15 cellular contexts compared by ENCODE assay signal in genomic region chr10:45440511-45441062, GRCh38.
DNase-seq lines count a peak whose midpoint lies in the region; ATAC-seq and TF ChIP-seq lines count a peak whose summit lies in the region.
"Had no signal": no experiment of that assay in that cellular context is flagged by ENCODE, and none has a peak within 500 bp of the region (broad histone marks: within the 10 kb centered on the region; RNA-seq: fewer than 3 reads in every experiment).

No MANE protein-coding gene starts in this region.

- POLR2A ChIA-PET in activated naive CD8-positive, alpha-beta T cell treated with anti-CD3 and anti-CD28 coated beads, Interleukin-2, amount 10 ng/mL, durations not matched to agents 7 days and 5 days (lab: Charles Lee): interaction anchor here (0.6 to 0.7 kb wide), 2 partner anchors 22 to 508 kb away, joined by 3 read pairs; no protein-coding TSS in a partner anchor

- no peak overlapping the region for H3K9ac ChIP-seq in colonic mucosa (ENCODE audit: low read depth in 2 of 2, low read length in 2 of 2)
- no peak overlapping the region for H3K9ac ChIP-seq in neuronal stem cell (ENCODE audit: low read depth, low read length, poor library complexity)

- no peak overlapping the region for H3K4ac ChIP-seq in neuronal stem cell (ENCODE audit: low read length)

- peaks cover 13% of the 10 kb centered on the region for H3K36me3 Mint-ChIP-seq in activated naive CD8-positive, alpha-beta T cell treated with anti-CD3 and anti-CD28 coated beads, Interleukin-2, amount 10 ng/mL, durations not matched to agents 7 days and 5 days
- H3K36me3 Mint-ChIP-seq in activated naive CD8-positive, alpha-beta T cell treated with anti-CD3 and anti-CD28 coated beads for 36 hours: no peaks in the 10 kb centered on the region

- H3K36me3 ChIP-seq in colonic mucosa (no peaks in the 10 kb centered on the region), neuronal stem cell (replicated peaks in 1 of 2; ENCODE audit: control insufficient read depth in 2 of 2, insufficient read depth in 2 of 2, low read length in 2 of 2) (no peaks in the 10 kb centered on the region)
- no peaks in the 10 kb centered on the region for H3K36me3 ChIP-seq in effector memory CD4-positive, alpha-beta T cell (ENCODE audit: control insufficient read depth, insufficient read depth, low read length)
- H3K36me3 ChIP-seq: SJSA1 had no signal

- H3K9me3 Mint-ChIP-seq in activated naive CD8-positive, alpha-beta T cell treated with anti-CD3 and anti-CD28 coated beads, Interleukin-2, amount 10 ng/mL, durations not matched to agents 7 days and 5 days: peaks cover 2% of the 10 kb centered on the region
- no peaks in the 10 kb centered on the region for H3K9me3 Mint-ChIP-seq in activated naive CD8-positive, alpha-beta T cell treated with anti-CD3 and anti-CD28 coated beads for 36 hours

- H2BK5ac ChIP-seq in neuronal stem cell (ENCODE audit: low read length): no peak overlapping the region

- no peak overlapping the region for H2AK5ac ChIP-seq in neuronal stem cell (ENCODE audit: low read depth, low read length)

- H3K4me3 Mint-ChIP-seq in activated naive CD8-positive, alpha-beta T cell treated with anti-CD3 and anti-CD28 coated beads, Interleukin-2, amount 10 ng/mL, durations not matched to agents 7 days and 5 days: no peak overlapping the region
- no peak overlapping the region for H3K4me3 Mint-ChIP-seq in activated naive CD8-positive, alpha-beta T cell treated with anti-CD3 and anti-CD28 coated beads for 36 hours

- intact Hi-C loops in colonic mucosa (cut with DNase I): no loop called here

- no CpG with 5 or more reads among the region's 13 CpGs for WGBS in neuronal stem cell (ENCODE audit: extremely low coverage in 2 of 2, insufficient read length in 2 of 2, insufficient replicate concordance in 1 of 2), 2 donors

- H3K4me2 ChIP-seq in neuronal stem cell (ENCODE audit: insufficient read depth, low read length, poor library complexity, severe bottlenecking): no peak overlapping the region

- H3K18ac ChIP-seq in neuronal stem cell (ENCODE audit: low read length): no peak overlapping the region

- peak overlapping the region; percentile 72 for H2AFZ ChIP-seq in neuronal stem cell (ENCODE audit: low read length)

- no peak overlapping the region for H3K27ac ChIP-seq in colonic mucosa
- H3K27ac ChIP-seq in neuronal stem cell (replicated peaks; ENCODE audit: low read length): no peak overlapping the region
- H3K27ac ChIP-seq in effector memory CD4-positive, alpha-beta T cell (ENCODE audit: insufficient read depth, low read length, poor library complexity, severe bottlenecking): no peak overlapping the region
- H3K27ac ChIP-seq: C4-2B, SJSA1 had no signal

- H3K79me1 ChIP-seq in neuronal stem cell (ENCODE audit: low read depth, low read length): no peaks in the 10 kb centered on the region

- H2BK15ac ChIP-seq in neuronal stem cell (ENCODE audit: low read length): no peak overlapping the region

- H2BK120ac ChIP-seq in neuronal stem cell (ENCODE audit: low read depth, low read length): no peak overlapping the region

- no peak overlapping the region for H4K91ac ChIP-seq in neuronal stem cell (ENCODE audit: low read depth, low read length, poor library complexity)

- no peak overlapping the region for H3K4me3 ChIP-seq in colonic mucosa
- no peak overlapping the region for H3K4me3 ChIP-seq in neuronal stem cell (ENCODE audit: low read length in 2 of 2)
- no peak overlapping the region for H3K4me3 ChIP-seq in effector memory CD4-positive, alpha-beta T cell (ENCODE audit: insufficient read depth, low read depth, low read length, poor library complexity, severe bottlenecking)
- H3K4me3 ChIP-seq: SJSA1 had no signal

- no peaks in the 10 kb centered on the region for H3K27me3 Mint-ChIP-seq in activated naive CD8-positive, alpha-beta T cell treated with anti-CD3 and anti-CD28 coated beads, Interleukin-2, amount 10 ng/mL, durations not matched to agents 7 days and 5 days
- H3K27me3 Mint-ChIP-seq in activated naive CD8-positive, alpha-beta T cell treated with anti-CD3 and anti-CD28 coated beads for 36 hours: no peaks in the 10 kb centered on the region

- peak overlapping the region; percentile 9 for H4K8ac ChIP-seq in neuronal stem cell (ENCODE audit: low read depth, low read length)

- no peak overlapping the region for H3K14ac ChIP-seq in neuronal stem cell (ENCODE audit: low read length)

- peak overlapping the region; percentile 42 for H3K27ac Mint-ChIP-seq in activated naive CD8-positive, alpha-beta T cell treated with anti-CD3 and anti-CD28 coated beads, Interleukin-2, amount 10 ng/mL, durations not matched to agents 7 days and 5 days
- H3K27ac Mint-ChIP-seq in activated naive CD8-positive, alpha-beta T cell treated with anti-CD3 and anti-CD28 coated beads for 36 hours: no peak overlapping the region

- DNase-seq in activated naive CD8-positive, alpha-beta T cell treated with anti-CD3 and anti-CD28 coated beads, Interleukin-2, amount 10 ng/mL, durations not matched to agents 7 days and 5 days: no peak
- DNase-seq in activated naive CD8-positive, alpha-beta T cell treated with anti-CD3 and anti-CD28 coated beads for 36 hours: no peak
- DNase-seq in colonic mucosa (peak; percentile 11), neuronal stem cell (ENCODE audit: low spot score) (no peak), C1 segment of cervical spinal cord (lab: John Stamatoyannopoulos, UW) (no peak), NK-92 (lab: John Stamatoyannopoulos, UW; ENCODE audit: unreplicated experiment) (no peak)
- no peak for DNase-seq in effector memory CD4-positive, alpha-beta T cell
- DNase-seq: DND-41, KBM-7, NCI-H187, NCI-H2107, NCI-H524, PC-3 had no signal

- H3K9me3 ChIP-seq in colonic mucosa (no peaks in the 10 kb centered on the region), neuronal stem cell (replicated peaks in 1 of 2; ENCODE audit: control insufficient read depth in 2 of 2, insufficient read depth in 1 of 2, low read depth in 1 of 2, low read length in 2 of 2) (peaks cover 0 to 3% of the 10 kb centered on the region in 2 donors)
- no peaks in the 10 kb centered on the region for H3K9me3 ChIP-seq in effector memory CD4-positive, alpha-beta T cell (ENCODE audit: control insufficient read depth, low read length)
- H3K9me3 ChIP-seq: SJSA1 had no signal

- no peak for ATAC-seq in activated naive CD8-positive, alpha-beta T cell treated with anti-CD3 and anti-CD28 coated beads, Interleukin-2, amount 10 ng/mL, durations not matched to agents 7 days and 5 days (ENCODE audit: low read depth)
- ATAC-seq: PC-3 had no signal

- H2BK12ac ChIP-seq in neuronal stem cell (ENCODE audit: low read length): no peak overlapping the region

- no peak overlapping the region for H3K23ac ChIP-seq in neuronal stem cell (ENCODE audit: low read depth, low read length, poor library complexity)

- TF ChIP-seq CTCF in colonic mucosa (IDR thresholded peaks at IDR 0.05): no peak

- no peaks in the 10 kb centered on the region for H3K4me1 ChIP-seq in colonic mucosa
- no peaks in the 10 kb centered on the region for H3K4me1 ChIP-seq in neuronal stem cell (ENCODE audit: control insufficient read depth in 2 of 2, insufficient read depth in 1 of 2, low read depth in 1 of 2, low read length in 2 of 2)
- H3K4me1 ChIP-seq in effector memory CD4-positive, alpha-beta T cell (ENCODE audit: control insufficient read depth, insufficient read depth, low read length, poor library complexity, severe bottlenecking): no peaks in the 10 kb centered on the region
- H3K4me1 ChIP-seq: SJSA1 had no signal

- H3K27me3 ChIP-seq in colonic mucosa: no peaks in the 10 kb centered on the region
- no peaks in the 10 kb centered on the region for H3K27me3 ChIP-seq in neuronal stem cell (ENCODE audit: control insufficient read depth in 3 of 3, insufficient read depth in 3 of 3, low read depth in 1 of 3, low read length in 3 of 3)
- no peaks in the 10 kb centered on the region for H3K27me3 ChIP-seq in effector memory CD4-positive, alpha-beta T cell (replicated peaks; ENCODE audit: control insufficient read depth, insufficient read depth, low read length, poor library complexity, severe bottlenecking)
- H3K27me3 ChIP-seq: SJSA1 had no signal

- H3K4me1 Mint-ChIP-seq in activated naive CD8-positive, alpha-beta T cell treated with anti-CD3 and anti-CD28 coated beads, Interleukin-2, amount 10 ng/mL, durations not matched to agents 7 days and 5 days: peaks cover 18% of the 10 kb centered on the region
- no peaks in the 10 kb centered on the region for H3K4me1 Mint-ChIP-seq in activated naive CD8-positive, alpha-beta T cell treated with anti-CD3 and anti-CD28 coated beads for 36 hours
